1 cellular context compared by ENCODE assay signal in genomic region chr1:155091071-155092051, GRCh38.
TF ChIP-seq lines count a peak whose summit lies in the region.

No MANE protein-coding gene starts in this region.

TF ChIP-seq in K562, 482 proteins besides CTCF, POLR2A, EP300 and RAD21 (continued from another document):
- TF ChIP-seq U2AF1 (optimal IDR thresholded peaks at IDR 0.05; ENCODE audit: low read depth, low read length) (no peak), SMAD4 (CRISPR knock-in tag; conservative IDR thresholded peaks at IDR 0.05) (no peak; the same call in 1 of the 2 replicates), ZC3H11A (IDR thresholded peaks at IDR 0.05; ENCODE audit: low read depth, low read length) (0 out of 2 replicates have a peak, but pooled peaks have one; percentile 73), KLF16 (IDR thresholded peaks at IDR 0.05) (0 out of 2 replicates have a peak, but pooled peaks have one; percentile 4), CHD2 (IDR thresholded peaks at IDR 0.05; ENCODE audit: low read depth, low read length) (no peak), LEF1 (IDR thresholded peaks at IDR 0.05) (no peak), ZNF316 (IDR thresholded peaks at IDR 0.05) (no peak), RBM17 (IDR thresholded peaks at IDR 0.05; ENCODE audit: borderline replicate concordance, low read depth, low read length) (no peak), MAX (CRISPR knock-in tag; IDR thresholded peaks at IDR 0.05) (peak; percentile 92), IRF2 (CRISPR knock-in tag; IDR thresholded peaks at IDR 0.05) (no peak), E2F1 (CRISPR knock-in tag; IDR thresholded peaks at IDR 0.05) (no peak), AFF1 (IDR thresholded peaks at IDR 0.05; ENCODE audit: low read depth in 1 of 2, partially characterized antibody in 2 of 2) (no peak), RAD51 (IDR thresholded peaks at IDR 0.05; ENCODE audit: borderline replicate concordance, low read depth) (peak; percentile 49; the same call in 1 of the 2 replicates), ILF3 (IDR thresholded peaks at IDR 0.05; ENCODE audit: borderline replicate concordance) (no peak), USF2 (CRISPR knock-in tag; IDR thresholded peaks at IDR 0.05) (peak; percentile 70), ZNF384 (IDR thresholded peaks at IDR 0.05; ENCODE audit: low read depth, low read length) (no peak), E2F4 (CRISPR knock-in tag; IDR thresholded peaks at IDR 0.05; ENCODE audit: low read depth) (0 out of 2 replicates have a peak, but pooled peaks have one; percentile 9), XRCC4 (IDR thresholded peaks at IDR 0.05; ENCODE audit: extremely low read depth, insufficient read depth, insufficient read length) (no peak), MYC (IDR thresholded peaks at IDR 0.05; ENCODE audit: low read depth, low read length) (peak; percentile 97), MYC (CRISPR knock-in tag; IDR thresholded peaks at IDR 0.05; ENCODE audit: borderline replicate concordance, low read depth) (peak; percentile 61; the same call in 1 of the 2 replicates), BRCA1 (IDR thresholded peaks at IDR 0.05) (no peak), BRCA1 (CRISPR knock-in tag; IDR thresholded peaks at IDR 0.05) (no peak), SRSF3 (IDR thresholded peaks at IDR 0.05; ENCODE audit: insufficient read depth, low read length) (no peak), NCOA1 (IDR thresholded peaks at IDR 0.05; ENCODE audit: low read depth) (no peak; the same call in 1 of the 2 replicates), MYNN (IDR thresholded peaks at IDR 0.05) (no peak), MYNN (CRISPR knock-in tag; IDR thresholded peaks at IDR 0.05) (no peak), CHD4 (IDR thresholded peaks at IDR 0.05; ENCODE audit: insufficient read depth, insufficient replicate concordance, low read depth, low read length, poor library complexity, severe bottlenecking) (no peak), ZFP91 (CRISPR knock-in tag; IDR thresholded peaks at IDR 0.05) (no peak)
TF ChIP-seq in K562: peak in this region for 59.
